In genomic region chr18:45713239-45713638, GRCh38 we compare ENCODE assay signal across 30 cellular contexts. TPM values are rescaled to one million over a fixed set of nuclear protein-coding genes. Genes with fewer than 3 reads are reported as not detected.
DNase-seq lines count a peak whose midpoint lies in the region; ATAC-seq, FAIRE-seq and TF ChIP-seq lines count a peak whose summit lies in the region.
"Had no signal": no experiment of that assay in that cellular context is flagged by ENCODE, and none has a peak within 500 bp of the region (broad histone marks: within the 10 kb centered on the region; RNA-seq: fewer than 3 reads in every experiment).

No MANE protein-coding gene starts in this region.

- H3K9ac ChIP-seq in HepG2 (ENCODE audit: insufficient read depth, low read depth, low read length) (no peak overlapping the region), PC-3 (ENCODE audit: low read length) (no peak overlapping the region)
- H3K9ac ChIP-seq: SK-N-SH had no signal

- no peak for TF ChIP-seq POLR2A in HepG2 (IDR thresholded peaks at IDR 0.05; ENCODE audit: insufficient read depth in 1 of 2, low read depth in 2 of 2, low read length in 2 of 2)
- TF ChIP-seq POLR2A in right lobe of liver (IDR thresholded peaks at IDR 0.05) = no peak
- TF ChIP-seq POLR2A in tibial nerve (IDR thresholded peaks at IDR 0.05) = no peak

- H3K9me3 ChIP-seq in HepG2 (ENCODE audit: low read length) = peaks cover 13% of the 10 kb centered on the region
- H3K9me3 ChIP-seq in right lobe of liver = no peaks in the 10 kb centered on the region
- H3K9me3 ChIP-seq in PC-3 (ENCODE audit: low read length) = no peaks in the 10 kb centered on the region
- H3K9me3 ChIP-seq in tibial nerve = peaks cover 0 to 13% (median 0%) of the 10 kb centered on the region in 4 donors
- H3K9me3 ChIP-seq: BE2C had no signal

- intact Hi-C loops in HepG2 (cut with micrococcal nuclease; ENCODE audit: unreplicated experiment) = no loop called here
- intact Hi-C loops in right lobe of liver (cut with DNase I) = loop anchor here in 1 of 2 donors (10.0 kb wide), 1 partner anchor 162 kb away; no protein-coding TSS in a partner anchor
- intact Hi-C loops in PC-3 (cut with micrococcal nuclease) = no loop called here

- POLR2A ChIA-PET in HepG2 (lab: Yijun Ruan, JAX) (no interaction called here), PC-3 (lab: Charles Lee; ENCODE audit: unreplicated experiment) (no interaction called here)

- H3K9me3 Mint-ChIP-seq in progenitor cell of endocrine pancreas (ENCODE audit: low read depth) = peaks cover 13% of the 10 kb centered on the region

- H3K27ac Mint-ChIP-seq in progenitor cell of endocrine pancreas = peak overlapping the region; percentile 7
- H3K27ac Mint-ChIP-seq: CD14-positive monocyte; CD8-positive, alpha-beta memory T cell; GM23338; H9 had no signal

- ATAC-seq in HepG2 (no peak), right lobe of liver (no peak), PC-3 (peak; percentile 48)
- ATAC-seq: GM23338, Panc1 had no signal

- H4K20me1 ChIP-seq in HepG2 (ENCODE audit: insufficient read depth, low read length) (no peaks in the 10 kb centered on the region), PC-3 (ENCODE audit: low read length) (no peaks in the 10 kb centered on the region)

- no peak for FAIRE-seq in HepG2 (lab: Jason Lieb, UNC)
- FAIRE-seq in bronchial epithelial cell (lab: Jason Lieb, UNC) = no peak

- H3K27me3 Mint-ChIP-seq in progenitor cell of endocrine pancreas = peaks cover 6% of the 10 kb centered on the region

- H3K9me2 ChIP-seq in PC-3 (replicated peaks; ENCODE audit: low read length) = no peaks in the 10 kb centered on the region
- H3K9me2 ChIP-seq: SK-N-SH had no signal

- no peak for TF ChIP-seq RAD21 in HepG2 (CRISPR knock-in tag; IDR thresholded peaks at IDR 0.05)

- TF ChIP-seq CTCF in HepG2 (CRISPR knock-in tag; IDR thresholded peaks at IDR 0.05) (no peak), right lobe of liver (IDR thresholded peaks at IDR 0.05) (no peak), PC-3 (conservative IDR thresholded peaks at IDR 0.05; ENCODE audit: low read depth, low read length) (no peak), bronchial epithelial cell (IDR thresholded peaks at IDR 0.05; ENCODE audit: insufficient read depth, low read length, severe bottlenecking) (no peak), progenitor cell of endocrine pancreas (IDR thresholded peaks at IDR 0.05; ENCODE audit: unreplicated experiment) (no peak), tibial nerve (IDR thresholded peaks at IDR 0.05) (no peak)

- no peaks in the 10 kb centered on the region for H3K36me3 Mint-ChIP-seq in progenitor cell of endocrine pancreas (ENCODE audit: insufficient read depth)
- H3K36me3 Mint-ChIP-seq: CD14-positive monocyte had no signal

- no TSS peak for BruUV-seq in HepG2 (replicated peaks; lab: Mats Ljungman, UMichigan)
- BruUV-seq in PC-3 (replicated peaks; lab: Mats Ljungman, UMichigan) = no TSS peak

- H3K4me3 ChIP-seq in HepG2 (replicated peaks in 1 of 3; ENCODE audit: insufficient read depth in 1 of 3, low read depth in 2 of 3, low read length in 3 of 3) (no peak overlapping the region), right lobe of liver (no peak overlapping the region), PC-3 (ENCODE audit: low read length) (no peak overlapping the region), bronchial epithelial cell (ENCODE audit: low read depth, low read length) (no peak overlapping the region), tibial nerve (no peak overlapping the region)
- H3K4me3 ChIP-seq: GM23338 had no signal

- H3K27me3 ChIP-seq in HepG2 (ENCODE audit: control insufficient read depth in 1 of 2, insufficient read depth in 2 of 2, low read length in 2 of 2) (no peaks in the 10 kb centered on the region), right lobe of liver (no peaks in the 10 kb centered on the region), PC-3 (ENCODE audit: low read length) (no peaks in the 10 kb centered on the region), bronchial epithelial cell (ENCODE audit: control insufficient read depth, insufficient read depth, low read length) (no peaks in the 10 kb centered on the region), tibial nerve (no peaks in the 10 kb centered on the region)
- H3K27me3 ChIP-seq: BE2C had no signal

- no peaks in the 10 kb centered on the region for H3K36me3 ChIP-seq in HepG2 (replicated peaks in 1 of 2; ENCODE audit: control insufficient read depth in 1 of 2, insufficient read depth in 2 of 2, low read length in 2 of 2)
- no peaks in the 10 kb centered on the region for H3K36me3 ChIP-seq in right lobe of liver
- no peaks in the 10 kb centered on the region for H3K36me3 ChIP-seq in PC-3 (ENCODE audit: low read depth, low read length)
- no peaks in the 10 kb centered on the region for H3K36me3 ChIP-seq in bronchial epithelial cell (ENCODE audit: control insufficient read depth, insufficient read depth, low read length)
- H3K36me3 ChIP-seq in tibial nerve = no peaks in the 10 kb centered on the region
- H3K36me3 ChIP-seq: BE2C had no signal

- H3K4me1 ChIP-seq in HepG2 (ENCODE audit: insufficient read depth, low read length) (no peaks in the 10 kb centered on the region), right lobe of liver (no peaks in the 10 kb centered on the region), PC-3 (ENCODE audit: insufficient read depth, low read length) (peaks cover 4% of the 10 kb centered on the region; the same call in 1 of the 2 replicates), tibial nerve (no peaks in the 10 kb centered on the region)
- H3K4me1 ChIP-seq: BE2C had no signal

- H3K79me2 ChIP-seq in HepG2 (ENCODE audit: insufficient read depth, low read length) = no peaks in the 10 kb centered on the region
- no peaks in the 10 kb centered on the region for H3K79me2 ChIP-seq in PC-3 (ENCODE audit: low read length)

- H3K4me3 Mint-ChIP-seq in progenitor cell of endocrine pancreas (ENCODE audit: low read depth) = no peak overlapping the region
- H3K4me3 Mint-ChIP-seq: CD14-positive monocyte; CD8-positive, alpha-beta memory T cell; GM23338; H9 had no signal

- CTCF ChIA-PET in HepG2 (lab: Yijun Ruan, JAX; ENCODE audit: low intra/inter-chr PET ratio, low total read pairs) (no interaction called here), PC-3 (lab: Charles Lee) (no interaction called here)

- DNase-seq in HepG2 (ENCODE audit: low spot score) (peak; percentile 35), right lobe of liver (no peak), PC-3 (peak; percentile 36), bronchial epithelial cell (ENCODE audit: low read depth) (peak; percentile 9), progenitor cell of endocrine pancreas (ENCODE audit: low spot score, unreplicated experiment) (no peak), tibial nerve (ENCODE audit: low spot score in 2 of 2) (no peak), NCI-H2081 (lab: John Stamatoyannopoulos, UW) (no peak), NCI-H524 (lab: John Stamatoyannopoulos, UW) (no peak)
- DNase-seq: ACHN; BE2C; CD8-positive, alpha-beta memory T cell; DMS153; DND-41; H9; Karpas-422; NCI-H1105 treated with DMSO at 0.1 percent for 48 hours; NCI-H146; NCI-H1930; NCI-H446; NCI-H526; NCI-H82; NK-92 treated with Interleukin-12 subunit alpha and Interleukin-12 subunit beta, amount 100 ng/mL, for 24 hours; SK-N-SH; SW 1271 had no signal

- WGBS in HepG2 (ENCODE audit: low lambda C conversion rate) = 68% methylated on average over 1 of the region's 1 CpG
- WGBS in right lobe of liver (ENCODE audit: insufficient coverage, low coverage, low lambda C conversion rate, missing lambda C conversion rate) = 100% methylated on average over 1 of the region's 1 CpG
- 83 to 95% methylated on average over 1 of the region's 1 CpG for WGBS in tibial nerve, 2 donors

- H3K4me1 Mint-ChIP-seq in progenitor cell of endocrine pancreas (ENCODE audit: low read depth) = peaks cover 8% of the 10 kb centered on the region
- H3K4me1 Mint-ChIP-seq: CD14-positive monocyte; CD8-positive, alpha-beta memory T cell; GM23338; H9 had no signal

- H3K4me2 ChIP-seq in HepG2 (ENCODE audit: low read depth, low read length) (no peak overlapping the region), PC-3 (ENCODE audit: low read length) (no peak overlapping the region)
- H3K4me2 ChIP-seq: GM23338, SK-N-SH had no signal

- no peaks in the 10 kb centered on the region for H3F3A ChIP-seq in PC-3 (ENCODE audit: low read length, unreplicated experiment)

- H2AFZ ChIP-seq in HepG2 (ENCODE audit: low read length) (no peak overlapping the region), PC-3 (ENCODE audit: low read length) (no peak overlapping the region)
- H2AFZ ChIP-seq: GM23338 had no signal

- TF ChIP-seq EP300 in HepG2 (IDR thresholded peaks at IDR 0.05; ENCODE audit: low read depth in 2 of 2, low read length in 2 of 2) = no peak
- no peak for TF ChIP-seq EP300 in HepG2 (CRISPR knock-in tag; IDR thresholded peaks at IDR 0.05; ENCODE audit: borderline replicate concordance)
- TF ChIP-seq EP300 in tibial nerve (IDR thresholded peaks at IDR 0.05) = no peak

- H3K27ac ChIP-seq in HepG2 (ENCODE audit: extremely low read length, insufficient read depth, low read length) (no peak overlapping the region), right lobe of liver (no peak overlapping the region), PC-3 (ENCODE audit: low read length) (no peak overlapping the region), tibial nerve (no peak overlapping the region)
- H3K27ac ChIP-seq: 22Rv1 had no signal

- in situ Hi-C loops in HepG2 (cut with HindIII; ENCODE audit: extremely low pct_ligation_motif_present, low pct_unique_long_range_greater_than_20kb) = no loop called here

RNA-seq across cellular contexts. Expression of gene SLC14A1, which starts 10.7 kb away (rescaled TPM):
- total RNA-seq in HepG2 (2016; rRNA removed; fragmentation: Illumina TruSeq; extraction: Trizol) (not detected in 2 replicates), right lobe of liver (1 to 10 TPM in 3 of 6 experiments, under 1 TPM in 3; 0.26 to 1.9 (median 1.0) TPM), PC-3 (2014; rRNA removed) (2.3 and 6.9 TPM in 2 replicates), bronchial epithelial cell (not detected in 2 replicates), progenitor cell of endocrine pancreas (0.31 and 0.50 TPM in 2 replicates), tibial nerve (1 to 10 TPM in 1 of 4 donors, under 1 TPM in 2, not detected in 1; 0.39 to 3.7 (median 0.60) TPM)
- total RNA-seq in HepG2 (2016; cell fraction: cytosol; rRNA removed; fragmentation: Illumina TruSeq; extraction: Trizol; ENCODE audit: low read depth) = not detected in 2 replicates
- total RNA-seq in HepG2 (2016; cell fraction: insoluble cytoplasmic fraction; rRNA removed; fragmentation: Illumina TruSeq; extraction: Trizol) = not detected in 2 replicates
- not detected in 2 replicates for total RNA-seq in HepG2 (2016; cell fraction: membrane; rRNA removed; fragmentation: Illumina TruSeq; extraction: Trizol)
- not detected in 2 replicates for total RNA-seq in HepG2 (2016; cell fraction: nucleus; rRNA removed; fragmentation: Illumina TruSeq; extraction: Trizol)
- polyA plus RNA-seq in HepG2 (2011; rRNA removed) = not detected in 2 replicates
- not detected in 2 replicates for polyA plus RNA-seq in HepG2 (2011; cell fraction: cytosol; rRNA removed)
- not detected in 2 replicates for polyA plus RNA-seq in HepG2 (2011; cell fraction: nucleus; rRNA removed)
- polyA plus RNA-seq in HepG2 (2012) = not detected in 2 replicates
- not detected in 2 replicates for polyA plus RNA-seq in HepG2 (2016; cell fraction: cytosol; fragmentation: Illumina TruSeq; extraction: Trizol; ENCODE audit: low read depth)
- polyA plus RNA-seq in HepG2 (2016; cell fraction: insoluble cytoplasmic fraction; fragmentation: Illumina TruSeq; extraction: Trizol; ENCODE audit: low read depth) = not detected in 2 replicates
- not detected in 2 replicates for polyA plus RNA-seq in HepG2 (2016; cell fraction: membrane; fragmentation: Illumina TruSeq; extraction: Trizol; ENCODE audit: low read depth)
- polyA plus RNA-seq in HepG2 (2016; cell fraction: nucleus; fragmentation: Illumina TruSeq; extraction: Trizol; ENCODE audit: insufficient read depth, low read depth) = not detected in 2 replicates
- not detected in 2 replicates for polyA minus RNA-seq in HepG2 (2011; rRNA and poly(A)+ RNA removed; ENCODE audit: low replicate concordance)
- polyA minus RNA-seq in HepG2 (2011; cell fraction: cytosol; rRNA and poly(A)+ RNA removed) = not detected in 2 replicates
- polyA minus RNA-seq in HepG2 (2011; cell fraction: nucleus; rRNA and poly(A)+ RNA removed) = not detected in 2 replicates
- total RNA-seq: G401, H9, MCF 10A had no signal
- polyA plus RNA-seq: CD14-positive monocyte had no signal

Comparison
In these comparisons a context has a peak if more than half of its experiments do, and no peak if none do; other contexts are left out.
1. DNase-seq: peak in HepG2 (single experiment), PC-3 (single experiment) and bronchial epithelial cell (single experiment); none in right lobe of liver (0 of 3), progenitor cell of endocrine pancreas (single experiment), tibial nerve (0 of 2), NCI-H2081 (0 of 2) and NCI-H524 (0 of 2).